9 cellular contexts compared by ENCODE assay signal in genomic region chrX:154074199-154074598, GRCh38. TPM values are rescaled to one million over a fixed set of nuclear protein-coding genes. Genes with fewer than 3 reads are reported as not detected.
DNase-seq lines count a peak whose midpoint lies in the region; TF ChIP-seq lines count a peak whose summit lies in the region.
"Had no signal": no experiment of that assay in that cellular context is flagged by ENCODE, and none has a peak within 500 bp of the region (broad histone marks: within the 10 kb centered on the region; RNA-seq: fewer than 3 reads in every experiment).

No MANE protein-coding gene starts in this region.

- H3K4me3 ChIP-seq in ACC112 (ENCODE audit: low read depth, low read length) (peak overlapping the region; percentile 63), H7 (ENCODE audit: insufficient read depth, low read depth, low read length) (no peak overlapping the region), astrocyte of the cerebellum (ENCODE audit: low read depth, low read length) (no peak overlapping the region), tibial nerve (no peak overlapping the region)

- TF ChIP-seq POLR2A in tibial nerve (IDR thresholded peaks at IDR 0.05): no peak

- WGBS in tibial nerve, 2 donors: 76% methylated on average over 3 of the region's 3 CpGs; no CpG with 5 or more reads in 1 of the 2 donors

- no peak overlapping the region for H2AFZ ChIP-seq in ACC112 (ENCODE audit: low read length, unreplicated experiment)

- TF ChIP-seq CTCF in astrocyte of the cerebellum (IDR thresholded peaks at IDR 0.05; ENCODE audit: low read depth, low read length, missing control alignments) (no peak), tibial nerve (IDR thresholded peaks at IDR 0.05) (no peak)

- H3K27me3 ChIP-seq in ACC112 (ENCODE audit: insufficient read depth, low read length) (no peaks in the 10 kb centered on the region), H7 (ENCODE audit: control insufficient read depth, insufficient read depth, low read length) (no peaks in the 10 kb centered on the region), tibial nerve (no peaks in the 10 kb centered on the region)

- H3K36me3 ChIP-seq in ACC112 (ENCODE audit: insufficient read depth, low read length) (no peaks in the 10 kb centered on the region), H7 (replicated peaks; ENCODE audit: control insufficient read depth, insufficient read depth, low read length) (no peaks in the 10 kb centered on the region), tibial nerve (no peaks in the 10 kb centered on the region)

- in situ Hi-C loops in astrocyte of the cerebellum (cut with HindIII; ENCODE audit: low sequenced_read_pairs): no loop called here

- no peaks in the 10 kb centered on the region for H3K9me3 ChIP-seq in tibial nerve

- DNase-seq in H7: peak; percentile 49
- DNase-seq in astrocyte of the cerebellum (ENCODE audit: low read depth): peak; percentile 42
- DNase-seq in iris pigment epithelial cell (ENCODE audit: low read depth): peak; percentile 74
- DNase-seq in tibial nerve (ENCODE audit: low spot score in 2 of 2): no peak
- no peak for DNase-seq in activated CD4-positive, alpha-beta T cell treated with anti-CD3 and anti-CD28 coated beads for 1 hour
- DNase-seq in retina: no peak
- DNase-seq in NCI-H146 (lab: John Stamatoyannopoulos, UW): no peak
- DNase-seq: NCI-H748 treated with DMSO at 0.1 percent for 48 hours had no signal

- H3K79me2 ChIP-seq in ACC112 (ENCODE audit: control insufficient read depth, insufficient read depth, low read length, unreplicated experiment): peaks cover 64% of the 10 kb centered on the region

- H3K27ac ChIP-seq in ACC112 (ENCODE audit: low read depth, low read length): peak overlapping the region; percentile 58
- H3K27ac ChIP-seq in tibial nerve: peak overlapping the region in 1 of 4 donors; percentile 39

- no peak for TF ChIP-seq EP300 in tibial nerve (IDR thresholded peaks at IDR 0.05)

- peaks cover 10% of the 10 kb centered on the region for H3K4me1 ChIP-seq in ACC112 (ENCODE audit: control insufficient read depth, insufficient read depth, low read length, unreplicated experiment)
- H3K4me1 ChIP-seq in tibial nerve: peaks cover 0 to 18% (median 0%) of the 10 kb centered on the region in 4 donors

RNA-seq across cellular contexts. Expression of gene MECP2, which starts 23.3 kb away (rescaled TPM):
- total RNA-seq in H7 (2014; rRNA removed; shearing (Covaris generic)): 24.2 and 30.5 TPM in 2 replicates
- total RNA-seq in tibial nerve: 10 to 100 TPM; 71.6 to 96.5 (median 83.1) TPM

RNA-seq across cellular contexts. Expression of gene IRAK1, which starts 54.5 kb away (rescaled TPM):
- 34.4 and 44.6 TPM in 2 replicates for total RNA-seq in H7 (2014; rRNA removed; shearing (Covaris generic))
- total RNA-seq in tibial nerve: 100 to 1,000 TPM in 1 of 4 donors, 10 to 100 TPM in 3; 50.7 to 127 (median 64.4) TPM

Comparison
In these comparisons a context has a peak if more than half of its experiments do, and no peak if none do; other contexts are left out.
1. DNase-seq: peak in H7 (single experiment), astrocyte of the cerebellum (single experiment) and iris pigment epithelial cell (single experiment); none in tibial nerve (0 of 2), activated CD4-positive, alpha-beta T cell treated with anti-CD3 and anti-CD28 coated beads for 1 hour (single experiment), retina (single experiment) and NCI-H146 (single experiment).